ENCODE assay signal across 8 cellular contexts in genomic region chr15:62805502-62805901, GRCh38.
"Had no signal": no experiment of that assay in that cellular context is flagged by ENCODE, and none has a peak within 500 bp of the region (broad histone marks: within the 10 kb centered on the region; RNA-seq: fewer than 3 reads in every experiment).

No MANE protein-coding gene starts in this region.

- H3K36me3 ChIP-seq: HAP-1 had no signal

- DNase-seq: GM23248, GOT3, H7, HFFc6 had no signal

- H2AFZ ChIP-seq: GM23248 had no signal

- H3K9ac ChIP-seq: GM23248 had no signal

- ATAC-seq: HCT116, HepG2 had no signal

- H3K27ac ChIP-seq: GM23248, HL-60 had no signal

- FAIRE-seq: HepG2 had no signal

- H3K9me3 ChIP-seq: HAP-1 had no signal

- H3K4me3 ChIP-seq: GM23248, HAP-1 had no signal
